Comparison of ENCODE assay signal across 9 cellular contexts in the genomic region with DNA sequence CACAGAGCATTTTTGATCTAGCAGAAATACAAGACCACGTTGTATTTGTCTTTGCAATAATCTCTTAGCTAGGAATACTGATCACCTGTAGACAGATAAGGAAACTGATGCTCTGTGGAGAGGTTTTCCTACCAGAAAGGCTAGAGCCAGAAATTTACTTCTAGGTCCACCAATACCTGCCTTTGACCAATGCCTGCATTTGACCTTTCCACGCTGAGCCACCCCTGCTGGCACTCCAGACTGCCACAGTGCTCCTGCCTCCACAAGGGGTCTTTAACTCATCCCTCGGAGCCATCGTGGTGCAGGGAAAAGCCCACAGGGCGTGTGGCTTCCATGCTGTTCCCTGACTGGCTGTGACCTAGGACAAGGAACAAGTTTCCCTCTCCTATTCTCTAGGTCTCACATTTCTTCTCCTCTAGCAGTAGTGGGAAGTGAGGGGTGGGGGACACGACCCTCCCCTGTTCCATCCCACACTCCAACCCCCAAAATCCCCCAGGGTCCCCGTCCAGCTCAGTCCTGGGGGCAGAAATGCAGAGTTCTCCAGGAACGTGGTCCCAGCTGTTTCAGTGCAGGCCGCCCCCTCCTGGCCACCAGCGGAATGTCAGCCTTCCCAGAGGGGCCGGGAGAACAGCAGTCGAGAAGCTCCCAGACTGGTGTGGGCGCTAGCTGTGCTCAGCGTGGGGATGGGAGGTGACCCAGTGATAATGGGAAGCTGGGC. TPM values are rescaled to one million over a fixed set of nuclear protein-coding genes. Genes with fewer than 3 reads are reported as not detected.
DNase-seq lines count a peak whose midpoint lies in the region; ATAC-seq and TF ChIP-seq lines count a peak whose summit lies in the region.
"Had no signal": no experiment of that assay in that cellular context is flagged by ENCODE, and none has a peak within 500 bp of the region (broad histone marks: within the 10 kb centered on the region; RNA-seq: fewer than 3 reads in every experiment).

No MANE protein-coding gene starts in this region.

- no peak for TF ChIP-seq POLR2A in vagina (IDR thresholded peaks at IDR 0.05)

- no peak overlapping the region for H3K4me3 ChIP-seq in vagina

- intact Hi-C loops in left ventricle myocardium superior (cut with micrococcal nuclease): loop anchor here (10.0 kb wide), 1 partner anchor 152 kb away; no protein-coding TSS in a partner anchor
- intact Hi-C loops in vagina (cut with DNase I): loop anchor here (2.0 to 5.0 kb wide), 2 partner anchors 34 to 134 kb away; no protein-coding TSS in a partner anchor

- in situ Hi-C loops in KBM-7 (cut with MboI; ENCODE audit: low pct_unique_long_range_greater_than_20kb, low sequenced_read_pairs): loop anchor here (25.0 kb wide), 1 partner anchor 361 kb away; no protein-coding TSS in a partner anchor

- peak; percentile 88 to 93 (median 93) for TF ChIP-seq CTCF in vagina (IDR thresholded peaks at IDR 0.05)

- H3K4me1 ChIP-seq in vagina: peaks cover 72% of the 10 kb centered on the region

- ATAC-seq in left ventricle myocardium superior (peak; percentile 70), GM18511 (IDR thresholded peaks at IDR 0.05; ENCODE audit: unreplicated experiment) (no peak)

- peak; percentile 33 for DNase-seq in GM04504 (ENCODE audit: low read depth)
- peak; percentile 76 for DNase-seq in KBM-7
- peak; percentile 13 to 50 (median 31) for DNase-seq in T-helper 2 cell
- DNase-seq in amniotic stem cell (lab: John Stamatoyannopoulos, UW): peak; percentile 32
- peak; percentile 90 for DNase-seq in left ventricle myocardium superior
- peak; percentile 89 for DNase-seq in retina
- DNase-seq in vagina (ENCODE audit: extremely low spot score in 2 of 2): no peak

- H3K27me3 ChIP-seq in vagina: no peaks in the 10 kb centered on the region

- no peaks in the 10 kb centered on the region for H3K9me3 ChIP-seq in vagina

- peak overlapping the region; percentile 91 for H3K27ac ChIP-seq in vagina
- H3K27ac ChIP-seq: epithelial cell of prostate had no signal

- no peaks in the 10 kb centered on the region for H3K36me3 ChIP-seq in vagina

RNA-seq across cellular contexts. Expression of a gene that starts 1.4 kb away (rescaled TPM):
- total RNA-seq in left ventricle myocardium superior: 29.0 TPM
- 38.3 TPM for total RNA-seq in vagina

RNA-seq across cellular contexts. Expression of a gene that starts 57.0 kb away (rescaled TPM):
- total RNA-seq in left ventricle myocardium superior (9.4 TPM), vagina (28.2 TPM)

Comparison
In these comparisons a context has a peak if more than half of its experiments do, and no peak if none do; other contexts are left out.
1. DNase-seq: peak in GM04504 (single experiment), KBM-7 (single experiment), T-helper 2 cell (5 of 5), amniotic stem cell (single experiment), left ventricle myocardium superior (single experiment) and retina (single experiment); none in vagina (0 of 2).